Comparison of ENCODE assay signal across 12 cellular contexts in the genomic region with DNA sequence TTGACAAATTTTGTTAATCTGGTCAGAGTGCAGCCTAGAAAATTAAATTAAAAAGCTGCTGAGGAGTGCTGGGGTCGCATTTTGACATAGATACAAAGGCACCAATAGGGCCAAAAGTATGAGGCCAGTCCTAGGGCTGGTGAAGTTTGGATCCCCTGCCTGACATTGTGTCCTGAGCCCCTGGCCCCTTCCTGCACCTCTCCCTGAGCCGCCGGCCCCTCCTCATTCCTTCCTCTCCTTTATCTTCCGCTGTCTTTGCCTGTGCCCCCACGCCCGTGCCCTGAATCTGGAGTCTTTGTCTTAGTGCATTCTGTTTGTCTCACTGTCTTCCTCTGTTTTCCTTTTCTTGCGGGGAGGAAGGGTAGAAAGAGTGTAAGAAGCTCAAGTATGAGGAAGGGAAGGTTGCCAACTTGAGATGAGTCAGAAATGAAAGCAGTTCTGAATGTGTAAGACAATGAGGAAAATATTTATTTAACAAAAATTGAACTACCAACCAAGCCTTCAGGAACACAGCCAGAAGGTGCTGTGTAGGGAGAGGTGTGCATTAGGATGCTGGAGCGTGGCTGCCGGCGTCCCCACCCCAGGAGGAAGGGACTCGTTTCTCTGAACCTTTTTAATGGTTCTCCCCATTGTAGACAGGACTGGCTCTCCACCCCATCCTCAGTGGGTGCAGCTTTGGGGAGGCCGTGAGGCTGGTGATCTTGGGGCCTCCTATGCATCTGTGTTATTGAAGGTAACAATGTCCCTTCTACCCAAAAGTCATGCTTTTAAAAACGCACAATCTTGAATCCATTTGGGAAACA.
DNase-seq lines count a peak whose midpoint lies in the region; ATAC-seq and TF ChIP-seq lines count a peak whose summit lies in the region.
"Had no signal": no experiment of that assay in that cellular context is flagged by ENCODE, and none has a peak within 500 bp of the region (broad histone marks: within the 10 kb centered on the region; RNA-seq: fewer than 3 reads in every experiment).

No MANE protein-coding gene starts in this region.

- TF ChIP-seq CTCF in activated CD8-positive, alpha-beta T cell treated with anti-CD3 and anti-CD28 coated beads for 36 hours (IDR thresholded peaks at IDR 0.05) = no peak

- peaks cover 3% of the 10 kb centered on the region for H3K27me3 Mint-ChIP-seq in activated CD8-positive, alpha-beta T cell treated with anti-CD3 and anti-CD28 coated beads for 36 hours
- H3K27me3 Mint-ChIP-seq: activated naive CD4-positive, alpha-beta T cell treated with anti-CD3 and anti-CD28 coated beads, Interleukin-2, amount 50 U/mL, for 24 hours had no signal

- H3K4me3 Mint-ChIP-seq in activated CD8-positive, alpha-beta T cell treated with anti-CD3 and anti-CD28 coated beads for 36 hours = no peak overlapping the region
- H3K4me3 Mint-ChIP-seq: activated naive CD4-positive, alpha-beta T cell treated with anti-CD3 and anti-CD28 coated beads, Interleukin-2, amount 50 U/mL, for 24 hours had no signal

- H3K27ac Mint-ChIP-seq in activated CD8-positive, alpha-beta T cell treated with anti-CD3 and anti-CD28 coated beads for 36 hours = no peak overlapping the region
- H3K27ac Mint-ChIP-seq: activated naive CD4-positive, alpha-beta T cell treated with anti-CD3 and anti-CD28 coated beads, Interleukin-2, amount 50 U/mL, for 24 hours had no signal

- CTCF ChIA-PET in activated CD8-positive, alpha-beta T cell treated with anti-CD3 and anti-CD28 coated beads for 36 hours (lab: Charles Lee) = interaction anchor here (0.5 to 1.2 kb wide), 2 partner anchors 21 to 532 kb away, joined by 3 read pairs; no protein-coding TSS in a partner anchor

- POLR2A ChIA-PET in activated CD8-positive, alpha-beta T cell treated with anti-CD3 and anti-CD28 coated beads for 36 hours (lab: Charles Lee) = no interaction called here

- H3K4me1 Mint-ChIP-seq in activated CD8-positive, alpha-beta T cell treated with anti-CD3 and anti-CD28 coated beads for 36 hours (ENCODE audit: low read depth) = no peaks in the 10 kb centered on the region
- H3K4me1 Mint-ChIP-seq: activated naive CD4-positive, alpha-beta T cell treated with anti-CD3 and anti-CD28 coated beads, Interleukin-2, amount 50 U/mL, for 24 hours had no signal

- no peak for ATAC-seq in activated CD8-positive, alpha-beta T cell treated with anti-CD3 and anti-CD28 coated beads for 36 hours

- DNase-seq in HCEC 1CT (peak; percentile 86), amniotic epithelial cell (ENCODE audit: low read depth) (peak; percentile 92), iris pigment epithelial cell (ENCODE audit: low read depth) (peak; percentile 96), smooth muscle cell of the brain vasculature (ENCODE audit: low read depth, low spot score) (peak; percentile 74), ecto neural progenitor cell (ENCODE audit: low spot score) (no peak), DMS79 treated with DMSO at 0.1 percent for 48 hours (lab: John Stamatoyannopoulos, UW) (no peak)
- DNase-seq in stimulated activated CD4-positive, alpha-beta T cell treated with anti-CD3 and anti-CD28 coated beads, Interleukin-2, amount 100 ng/mL, for 48 hours = no peak
- DNase-seq in activated CD8-positive, alpha-beta T cell treated with anti-CD3 and anti-CD28 coated beads for 36 hours = no peak
- DNase-seq: NCI-H187 treated with DMSO at 0.1 percent for 48 hours; stimulated activated CD4-positive, alpha-beta T cell treated with anti-CD3 and anti-CD28 coated beads, Interleukin-1b, Interleukin-23, amount 100 ng/mL, for 48 hours; T1000 had no signal

- intact Hi-C loops in activated CD8-positive, alpha-beta T cell treated with anti-CD3 and anti-CD28 coated beads for 36 hours (cut with micrococcal nuclease) = no loop called here

- H3K9me3 Mint-ChIP-seq in activated CD8-positive, alpha-beta T cell treated with anti-CD3 and anti-CD28 coated beads for 36 hours = no peaks in the 10 kb centered on the region
- H3K9me3 Mint-ChIP-seq: activated naive CD4-positive, alpha-beta T cell treated with anti-CD3 and anti-CD28 coated beads, Interleukin-2, amount 50 U/mL, for 24 hours had no signal

- no peaks in the 10 kb centered on the region for H3K36me3 Mint-ChIP-seq in activated CD8-positive, alpha-beta T cell treated with anti-CD3 and anti-CD28 coated beads for 36 hours (ENCODE audit: low read depth)
- H3K36me3 Mint-ChIP-seq: activated naive CD4-positive, alpha-beta T cell treated with anti-CD3 and anti-CD28 coated beads, Interleukin-2, amount 50 U/mL, for 24 hours had no signal

Comparison
In these comparisons a context has a peak if more than half of its experiments do, and no peak if none do; other contexts are left out.
1. DNase-seq: peak in HCEC 1CT (single experiment), amniotic epithelial cell (single experiment), iris pigment epithelial cell (single experiment) and smooth muscle cell of the brain vasculature (single experiment); none in stimulated activated CD4-positive, alpha-beta T cell treated with anti-CD3 and anti-CD28 coated beads, Interleukin-2, amount 100 ng/mL, for 48 hours (0 of 2), ecto neural progenitor cell (single experiment), DMS79 treated with DMSO at 0.1 percent for 48 hours (single experiment) and activated CD8-positive, alpha-beta T cell treated with anti-CD3 and anti-CD28 coated beads for 36 hours (single experiment).